In genomic region chr1:84573481-84573966, GRCh38 we compare ENCODE assay signal across 8 cellular contexts. TPM values are rescaled to one million over a fixed set of nuclear protein-coding genes. Genes with fewer than 3 reads are reported as not detected.
DNase-seq lines count a peak whose midpoint lies in the region; ATAC-seq and TF ChIP-seq lines count a peak whose summit lies in the region.

No MANE protein-coding gene starts in this region.

- no peak for TF ChIP-seq EP300 in suprapubic skin (IDR thresholded peaks at IDR 0.05)

- H3K4me1 ChIP-seq in right atrium auricular region: peaks cover 0 to 8% of the 10 kb centered on the region in 2 donors
- peaks cover 42% of the 10 kb centered on the region for H3K4me1 ChIP-seq in suprapubic skin

- H3K9me3 ChIP-seq in right atrium auricular region: no peaks in the 10 kb centered on the region
- no peaks in the 10 kb centered on the region for H3K9me3 ChIP-seq in suprapubic skin

- H3K9me3 Mint-ChIP-seq in activated naive CD8-positive, alpha-beta T cell (ENCODE audit: low read depth): no peaks in the 10 kb centered on the region

- peaks cover 12% of the 10 kb centered on the region for H3K36me3 Mint-ChIP-seq in activated naive CD8-positive, alpha-beta T cell

- peak overlapping the region; percentile 96 for H3K4me3 Mint-ChIP-seq in activated naive CD8-positive, alpha-beta T cell

- DNase-seq in right atrium auricular region (ENCODE audit: low spot score) (no peak), cardiac septum (ENCODE audit: low spot score) (no peak), inferior parietal cortex (ENCODE audit: extremely low spot score) (peak; percentile 23), suprapubic skin (ENCODE audit: low spot score in 2 of 2) (no peak), GM03348 (ENCODE audit: low spot score) (no peak)

- H3K4me3 ChIP-seq in right atrium auricular region (peak overlapping the region; percentile 77 to 84), suprapubic skin (peak overlapping the region; percentile 73)

- no peaks in the 10 kb centered on the region for H3K27me3 Mint-ChIP-seq in activated naive CD8-positive, alpha-beta T cell

- ATAC-seq in HG03469 (IDR thresholded peaks at IDR 0.05; ENCODE audit: unreplicated experiment) (no peak), GM19324 (IDR thresholded peaks at IDR 0.05; ENCODE audit: low FRiP score, unreplicated experiment) (no peak)

- WGBS in suprapubic skin: 5% methylated on average over 5 of the region's 5 CpGs

- no peak for TF ChIP-seq POLR2A in suprapubic skin (IDR thresholded peaks at IDR 0.05)

- H3K4me1 Mint-ChIP-seq in activated naive CD8-positive, alpha-beta T cell (ENCODE audit: low read depth): peaks cover 46% of the 10 kb centered on the region

- H3K27ac Mint-ChIP-seq in activated naive CD8-positive, alpha-beta T cell: peak overlapping the region; percentile 99

- peaks cover 11% of the 10 kb centered on the region for H3K36me3 ChIP-seq in right atrium auricular region
- H3K36me3 ChIP-seq in suprapubic skin: peaks cover 6% of the 10 kb centered on the region

- peak overlapping the region; percentile 94 to 99 for H3K27ac ChIP-seq in right atrium auricular region
- peak overlapping the region; percentile 96 for H3K27ac ChIP-seq in suprapubic skin

- TF ChIP-seq CTCF in right atrium auricular region (IDR thresholded peaks at IDR 0.05) (no peak), suprapubic skin (IDR thresholded peaks at IDR 0.05) (no peak)

- H3K27me3 ChIP-seq in right atrium auricular region (no peaks in the 10 kb centered on the region), suprapubic skin (no peaks in the 10 kb centered on the region)

- intact Hi-C loops in cardiac septum (cut with DNase I): loop anchor here (1.0 kb wide), 1 partner anchor 67 kb away; the partner anchor contains the start of genes GNG5 and SPATA1

RNA-seq across cellular contexts. Expression of gene CTBS, which starts 0.7 kb away (rescaled TPM):
- total RNA-seq in right atrium auricular region (1 to 10 TPM; 7.5 to 9.2 TPM), cardiac septum (11.6 TPM), suprapubic skin (10 to 100 TPM; 13.4 to 17.9 (median 15.3) TPM)
